ENCODE assay signal across 26 cellular contexts in the genomic region with DNA sequence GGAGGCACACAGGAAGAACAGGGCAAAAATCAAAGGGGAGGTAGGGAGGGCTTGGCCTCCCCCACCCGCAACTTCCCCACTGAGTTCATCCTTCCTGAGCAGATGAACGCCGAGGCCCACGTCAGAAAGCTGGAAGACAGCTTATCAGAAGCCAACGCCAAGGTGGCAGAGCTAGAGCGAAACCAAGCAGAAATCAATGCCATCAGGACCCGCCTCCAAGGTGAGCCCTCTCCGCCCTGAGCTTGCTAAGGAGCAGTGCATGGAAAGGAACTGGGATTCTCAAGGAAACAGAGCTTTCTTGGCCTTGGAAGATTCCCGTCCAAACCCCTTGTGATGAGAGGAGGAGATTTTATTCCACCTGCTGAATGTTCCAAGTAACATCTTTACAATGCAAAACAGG. TPM values are rescaled to one million over a fixed set of nuclear protein-coding genes. Genes with fewer than 3 reads are reported as not detected.
DNase-seq lines count a peak whose midpoint lies in the region; ATAC-seq, FAIRE-seq and TF ChIP-seq lines count a peak whose summit lies in the region.
"Had no signal": no experiment of that assay in that cellular context is flagged by ENCODE, and none has a peak within 500 bp of the region (broad histone marks: within the 10 kb centered on the region; RNA-seq: fewer than 3 reads in every experiment).

No MANE protein-coding gene starts in this region.

- H3K9me3 Mint-ChIP-seq in progenitor cell of endocrine pancreas (ENCODE audit: low read depth) = no peaks in the 10 kb centered on the region
- H3K9me3 Mint-ChIP-seq: CD14-positive monocyte; CD4-positive, alpha-beta T cell; CD8-positive, alpha-beta memory T cell had no signal

- peaks cover 12% of the 10 kb centered on the region for H3K4me1 Mint-ChIP-seq in progenitor cell of endocrine pancreas (ENCODE audit: low read depth)
- H3K4me1 Mint-ChIP-seq: CD14-positive monocyte; CD8-positive, alpha-beta memory T cell had no signal

- H3K27me3 Mint-ChIP-seq in progenitor cell of endocrine pancreas = peaks cover 6% of the 10 kb centered on the region
- H3K27me3 Mint-ChIP-seq: CD4-positive, alpha-beta T cell; CD8-positive, alpha-beta memory T cell had no signal

- peak overlapping the region; percentile 76 for H3K27ac Mint-ChIP-seq in progenitor cell of endocrine pancreas
- H3K27ac Mint-ChIP-seq: CD14-positive monocyte; CD4-positive, alpha-beta T cell had no signal

- H3K27me3 ChIP-seq in H7 (ENCODE audit: control insufficient read depth, insufficient read depth, low read length) = no peaks in the 10 kb centered on the region
- H3K27me3 ChIP-seq: BE2C; BLaER1 treated with 17β-estradiol and CSF1 and Interleukin-3, amounts not matched to agents 10 nM and 100 nM had no signal

- no peak for TF ChIP-seq CTCF in progenitor cell of endocrine pancreas (IDR thresholded peaks at IDR 0.05; ENCODE audit: unreplicated experiment)

- no peak overlapping the region for H3K4me3 Mint-ChIP-seq in progenitor cell of endocrine pancreas (ENCODE audit: low read depth)
- H3K4me3 Mint-ChIP-seq: CD14-positive monocyte; CD4-positive, alpha-beta T cell; CD8-positive, alpha-beta memory T cell had no signal

- no peak overlapping the region for H3K4me3 ChIP-seq in H7 (ENCODE audit: insufficient read depth, low read depth, low read length)
- H3K4me3 ChIP-seq: A549; BLaER1 treated with 17β-estradiol and CSF1 and Interleukin-3, amounts not matched to agents 10 nM and 100 nM; GM23248 had no signal

- H3K36me3 Mint-ChIP-seq in progenitor cell of endocrine pancreas (ENCODE audit: insufficient read depth) = no peaks in the 10 kb centered on the region
- H3K36me3 Mint-ChIP-seq: CD14-positive monocyte; CD8-positive, alpha-beta memory T cell had no signal

- FAIRE-seq in urothelium cell line (lab: Jason Lieb, UNC) = peak; percentile 9
- FAIRE-seq: A549, D721Med, GM12891, GM18507, GM19239 had no signal

- peak; percentile 55 for DNase-seq in H7
- DNase-seq in mucosa of gallbladder (ENCODE audit: low spot score) = peak; percentile 67
- no peak for DNase-seq in progenitor cell of endocrine pancreas (ENCODE audit: low spot score, unreplicated experiment)
- DNase-seq in urothelium cell line (ENCODE audit: low spot score) = no peak
- no peak for DNase-seq in NCI-H187 (lab: John Stamatoyannopoulos, UW)
- DNase-seq: 8988T; ACHN; AML-193; BE2C; CD4-positive, alpha-beta T cell; CD8-positive, alpha-beta memory T cell; DMS53; DMS79 treated with DMSO at 0.1 percent for 48 hours; GF-D8; GM23248 had no signal

- H3K36me3 ChIP-seq in H7 (replicated peaks; ENCODE audit: control insufficient read depth, insufficient read depth, low read length) = no peaks in the 10 kb centered on the region
- H3K36me3 ChIP-seq: BE2C; BLaER1 treated with 17β-estradiol and CSF1 and Interleukin-3, amounts not matched to agents 10 nM and 100 nM had no signal

- ATAC-seq in GM18861 (IDR thresholded peaks at IDR 0.05; ENCODE audit: unreplicated experiment) (no peak), HG03439 (IDR thresholded peaks at IDR 0.05; ENCODE audit: unreplicated experiment) (no peak)
- ATAC-seq: A549, HCT116 had no signal

RNA-seq across cellular contexts. Expression of gene MYH16, which starts 16.5 kb away (rescaled TPM):
- not detected in 2 replicates for total RNA-seq in H7 (2014; rRNA removed; shearing (Covaris generic))
- total RNA-seq in mucosa of gallbladder (0.32 TPM), progenitor cell of endocrine pancreas (not detected in 2 replicates)
- total RNA-seq: CD4-positive, alpha-beta T cell; CD8-positive, alpha-beta memory T cell; G401; GM23248 had no signal

RNA-seq across cellular contexts. Expression of gene ARPC1A, which starts 36.5 kb away (rescaled TPM):
- total RNA-seq in H7 (2014; rRNA removed; shearing (Covaris generic)) = 168 and 188 TPM in 2 replicates
- total RNA-seq in mucosa of gallbladder = 140 TPM
- 135 and 140 TPM in 2 replicates for total RNA-seq in progenitor cell of endocrine pancreas

Comparison
In these comparisons a context has a peak if more than half of its experiments do, and no peak if none do; other contexts are left out.
1. DNase-seq: peak in H7 (single experiment) and mucosa of gallbladder (single experiment); none in progenitor cell of endocrine pancreas (single experiment), urothelium cell line (single experiment) and NCI-H187 (0 of 2).